3 cellular contexts compared by ENCODE assay signal in the genomic region with DNA sequence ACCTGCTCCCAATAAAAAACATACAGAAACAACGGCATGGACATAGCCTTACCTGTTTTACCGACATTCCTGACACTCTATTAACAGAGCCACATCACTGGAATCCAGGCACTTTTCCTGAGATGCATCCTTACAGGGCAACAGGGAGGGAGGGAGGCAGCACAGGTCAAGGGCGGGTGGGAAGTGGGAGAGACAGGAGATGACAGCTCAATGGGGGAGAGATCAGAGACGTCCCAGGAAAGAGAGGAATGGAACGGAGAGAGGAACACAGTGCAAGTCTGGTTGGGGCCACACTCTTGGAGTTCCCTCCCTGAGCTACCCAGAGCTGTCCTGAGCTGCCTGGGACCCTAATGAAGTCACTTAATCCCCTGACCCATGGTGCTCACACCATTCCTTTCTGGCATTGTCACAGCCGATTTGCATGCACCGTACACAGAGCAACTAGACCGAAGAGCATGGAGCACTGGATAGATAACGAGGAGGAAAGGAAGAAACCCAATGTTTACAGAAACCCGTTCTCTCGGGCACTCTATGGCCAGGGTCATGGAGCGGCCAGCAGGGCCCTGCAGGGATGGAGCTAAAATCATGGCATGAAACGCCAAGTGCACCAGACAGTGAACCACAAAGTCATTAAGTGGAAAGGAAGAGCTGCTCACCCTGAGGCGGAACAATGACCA.
TF ChIP-seq lines count a peak whose summit lies in the region.

No MANE protein-coding gene starts in this region.

TF ChIP-seq in HepG2, 621 proteins besides CTCF, POLR2A, EP300 and RAD21 (continued from another document and continues in another):
- TF ChIP-seq, protein P1, sequence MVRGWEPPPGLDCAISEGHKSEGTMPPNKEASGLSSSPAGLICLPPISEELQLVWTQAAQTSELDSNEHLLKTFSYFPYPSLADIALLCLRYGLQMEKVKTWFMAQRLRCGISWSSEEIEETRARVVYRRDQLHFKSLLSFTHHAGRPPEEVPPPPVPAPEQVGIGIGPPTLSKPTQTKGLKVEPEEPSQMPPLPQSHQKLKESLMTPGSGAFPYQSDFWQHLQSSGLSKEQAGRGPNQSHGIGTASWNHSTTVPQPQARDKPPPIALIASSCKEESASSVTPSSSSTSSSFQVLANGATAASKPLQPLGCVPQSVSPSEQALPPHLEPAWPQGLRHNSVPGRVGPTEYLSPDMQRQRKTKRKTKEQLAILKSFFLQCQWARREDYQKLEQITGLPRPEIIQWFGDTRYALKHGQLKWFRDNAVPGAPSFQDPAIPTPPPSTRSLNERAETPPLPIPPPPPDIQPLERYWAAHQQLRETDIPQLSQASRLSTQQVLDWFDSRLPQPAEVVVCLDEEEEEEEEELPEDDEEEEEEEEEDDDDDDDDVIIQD (CRISPR knock-in tag; IDR thresholded peaks at IDR 0.05; ENCODE audit: low read depth), result peak; percentile 32; the same call in 1 of the 2 replicates
- TF ChIP-seq SIX1 (CRISPR knock-in tag; IDR thresholded peaks at IDR 0.05; ENCODE audit: borderline replicate concordance), result no peak
- TF ChIP-seq ZNF703 (CRISPR knock-in tag; IDR thresholded peaks at IDR 0.05; ENCODE audit: borderline replicate concordance), result no peak
- TF ChIP-seq RCOR2 (CRISPR knock-in tag; IDR thresholded peaks at IDR 0.05), result no peak
- no peak for TF ChIP-seq BCL6 (CRISPR knock-in tag; IDR thresholded peaks at IDR 0.05)
- peak; percentile 20; the same call in 1 of the 2 replicates for TF ChIP-seq FOXA3 (CRISPR knock-in tag; IDR thresholded peaks at IDR 0.05)
- TF ChIP-seq, protein P2, sequence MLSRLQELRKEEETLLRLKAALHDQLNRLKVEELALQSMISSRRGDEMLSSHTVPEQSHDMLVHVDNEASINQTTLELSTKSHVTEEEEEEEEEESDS (CRISPR knock-in tag; IDR thresholded peaks at IDR 0.05; ENCODE audit: borderline replicate concordance), result no peak
- no peak for TF ChIP-seq GTF2F1 (IDR thresholded peaks at IDR 0.05; ENCODE audit: low read length)
- no peak for TF ChIP-seq ZNF773 (CRISPR knock-in tag; IDR thresholded peaks at IDR 0.05; ENCODE audit: borderline replicate concordance)
- peak; percentile 26; the same call in 1 of the 3 replicates for TF ChIP-seq MXI1 (IDR thresholded peaks at IDR 0.05; ENCODE audit: borderline replicate concordance, low read depth, low read length)
- TF ChIP-seq ZNF124 (CRISPR knock-in tag; IDR thresholded peaks at IDR 0.05), result no peak
- no peak for TF ChIP-seq LBX2 (CRISPR knock-in tag; IDR thresholded peaks at IDR 0.05; ENCODE audit: borderline replicate concordance)
- TF ChIP-seq ZNF136 (CRISPR knock-in tag; IDR thresholded peaks at IDR 0.05; ENCODE audit: low read depth), result no peak
- TF ChIP-seq ZNF451 (CRISPR knock-in tag; IDR thresholded peaks at IDR 0.05), result no peak

TF ChIP-seq in WTC11, 78 proteins besides CTCF, POLR2A, EP300 and RAD21 (continued from another document):
- TF ChIP-seq, protein P3, sequence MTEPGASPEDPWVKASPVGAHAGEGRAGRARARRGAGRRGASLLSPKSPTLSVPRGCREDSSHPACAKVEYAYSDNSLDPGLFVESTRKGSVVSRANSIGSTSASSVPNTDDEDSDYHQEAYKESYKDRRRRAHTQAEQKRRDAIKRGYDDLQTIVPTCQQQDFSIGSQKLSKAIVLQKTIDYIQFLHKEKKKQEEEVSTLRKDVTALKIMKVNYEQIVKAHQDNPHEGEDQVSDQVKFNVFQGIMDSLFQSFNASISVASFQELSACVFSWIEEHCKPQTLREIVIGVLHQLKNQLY (CRISPR knock-in tag; IDR thresholded peaks at IDR 0.05), result no peak
- TF ChIP-seq ELF4 (CRISPR knock-in tag; IDR thresholded peaks at IDR 0.05; ENCODE audit: low read depth), result no peak
- no peak for TF ChIP-seq OVOL2 (CRISPR knock-in tag; IDR thresholded peaks at IDR 0.05; ENCODE audit: borderline replicate concordance)
- TF ChIP-seq ZSCAN18 (CRISPR knock-in tag; IDR thresholded peaks at IDR 0.05), result no peak

TF ChIP-seq in SK-N-SH treated with all-trans-retinoic acid at 6 μM for 48 hours, 23 proteins besides CTCF, POLR2A, EP300 and RAD21 (continued from another document):
- TF ChIP-seq ZNF565 (CRISPR knock-in tag; conservative IDR thresholded peaks at IDR 0.05; ENCODE audit: low read depth) (no peak), ZNF8 (CRISPR knock-in tag; IDR thresholded peaks at IDR 0.05) (no peak), ZFP30 (CRISPR knock-in tag; IDR thresholded peaks at IDR 0.05) (no peak), OSR1 (CRISPR knock-in tag; IDR thresholded peaks at IDR 0.05) (no peak), ARNTL (CRISPR knock-in tag; IDR thresholded peaks at IDR 0.05; ENCODE audit: borderline replicate concordance, low read depth) (no peak), SNAI2 (CRISPR knock-in tag; IDR thresholded peaks at IDR 0.05) (no peak), GLIS3 (CRISPR knock-in tag; IDR thresholded peaks at IDR 0.05) (no peak)
